In the genomic region with DNA sequence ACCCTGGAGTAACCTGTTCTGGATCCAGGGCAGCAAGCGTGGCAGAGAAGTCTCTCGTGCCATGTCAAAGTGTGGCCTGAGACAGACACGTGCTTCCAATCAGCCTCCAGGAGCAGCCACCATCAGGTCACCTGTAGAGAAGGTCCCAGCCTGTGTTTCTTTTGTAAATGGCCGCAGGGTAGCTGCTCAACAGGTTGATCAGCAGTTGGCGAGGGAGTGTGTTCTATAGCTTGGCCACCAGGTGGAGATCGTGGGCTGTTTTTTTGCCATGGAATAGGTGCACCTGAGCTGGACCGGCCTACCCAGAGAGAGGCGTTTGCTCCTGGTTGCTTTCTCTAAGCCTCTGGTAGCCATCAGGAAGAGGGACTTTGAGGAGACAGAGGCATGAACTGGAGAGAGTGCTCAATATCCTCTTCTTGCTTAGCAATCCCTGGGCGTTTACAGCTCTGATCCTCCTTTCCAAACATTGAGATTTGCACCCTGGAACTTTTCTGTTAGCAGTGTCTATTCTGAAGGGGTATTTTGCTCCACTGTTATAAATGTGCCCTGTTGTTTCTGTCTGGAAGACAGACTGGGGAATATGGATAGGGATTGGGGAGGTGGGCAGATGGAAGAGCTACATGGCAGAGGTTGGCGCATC, we compare ENCODE assay signal across 8 cellular contexts. TPM values are rescaled to one million over a fixed set of nuclear protein-coding genes. Genes with fewer than 3 reads are reported as not detected.
DNase-seq lines count a peak whose midpoint lies in the region; ATAC-seq and TF ChIP-seq lines count a peak whose summit lies in the region.

No MANE protein-coding gene starts in this region.

- H3K9me3 ChIP-seq in HAP-1 = no peaks in the 10 kb centered on the region
- no peaks in the 10 kb centered on the region for H3K9me3 ChIP-seq in MM.1S (replicated peaks; ENCODE audit: insufficient read depth, low read length)
- H3K9me3 ChIP-seq in SJCRH30 (replicated peaks) = no peaks in the 10 kb centered on the region
- H3K9me3 ChIP-seq in heart right ventricle = no peaks in the 10 kb centered on the region
- H3K9me3 ChIP-seq in sigmoid colon = no peaks in the 10 kb centered on the region

- H3K36me3 ChIP-seq in HAP-1 (replicated peaks) = no peaks in the 10 kb centered on the region
- H3K36me3 ChIP-seq in MM.1S (replicated peaks; ENCODE audit: insufficient read depth, low read length) = no peaks in the 10 kb centered on the region
- no peaks in the 10 kb centered on the region for H3K36me3 ChIP-seq in SJCRH30
- H3K36me3 ChIP-seq in heart right ventricle = no peaks in the 10 kb centered on the region
- no peaks in the 10 kb centered on the region for H3K36me3 ChIP-seq in sigmoid colon

- H3K27me3 Mint-ChIP-seq in activated naive CD4-positive, alpha-beta T cell treated with anti-CD3 and anti-CD28 coated beads for 36 hours (ENCODE audit: low read depth) = peaks cover 23% of the 10 kb centered on the region

- H3K27ac ChIP-seq in MM.1S (ENCODE audit: low read length) (no peak overlapping the region), SJCRH30 (no peak overlapping the region), heart right ventricle (no peak overlapping the region), sigmoid colon (no peak overlapping the region)

- intact Hi-C loops in activated naive CD4-positive, alpha-beta T cell treated with anti-CD3 and anti-CD28 coated beads for 36 hours (cut with micrococcal nuclease) = loop anchor here (1.0 to 5.0 kb wide), 6 partner anchors 125 to 595 kb away; no protein-coding TSS in a partner anchor
- intact Hi-C loops in heart right ventricle (cut with DNase I) (loop anchor here in 9 of 10 donors (1.0 to 10.0 kb wide), 10 partner anchors 131 to 596 kb away; no protein-coding TSS in a partner anchor), sigmoid colon (cut with DNase I) (loop anchor here (5.0 kb wide), 1 partner anchor 596 kb away; no protein-coding TSS in a partner anchor)

- H3K4me2 ChIP-seq in MM.1S (ENCODE audit: low read depth, low read length) = no peak overlapping the region

- in situ Hi-C loops in HAP-1 (cut with MboI; ENCODE audit: low sequenced_read_pairs) = loop anchor here (5.0 kb wide), 1 partner anchor 431 kb away; no protein-coding TSS in a partner anchor

- ATAC-seq in heart right ventricle = peak; percentile 79 to 89 (median 84)

- no peak overlapping the region for H3K27ac Mint-ChIP-seq in activated naive CD4-positive, alpha-beta T cell treated with anti-CD3 and anti-CD28 coated beads for 36 hours

- no peaks in the 10 kb centered on the region for H3F3A ChIP-seq in MM.1S (ENCODE audit: insufficient read depth, low read length)

- H3K4me1 Mint-ChIP-seq in activated naive CD4-positive, alpha-beta T cell treated with anti-CD3 and anti-CD28 coated beads for 36 hours (ENCODE audit: low read depth) = peaks cover 7% of the 10 kb centered on the region

- TF ChIP-seq CTCF in GM12864 (IDR thresholded peaks at IDR 0.05; ENCODE audit: low read depth, low read length, missing control alignments) (peak; percentile 94), MM.1S (IDR thresholded peaks at IDR 0.05; ENCODE audit: low read length) (peak; percentile 80), heart right ventricle (IDR thresholded peaks at IDR 0.05) (peak; percentile 48 to 87 (median 75)), sigmoid colon (IDR thresholded peaks at IDR 0.05) (peak; percentile 6 to 72 (median 67))

- peak; percentile 10 for DNase-seq in GM12864 (ENCODE audit: low read depth)
- peak; percentile 24 to 79 for DNase-seq in HAP-1 (ENCODE audit: low spot score in 2 of 2)
- peak; percentile 79 for DNase-seq in MM.1S
- peak; percentile 28 to 66 for DNase-seq in SJCRH30
- DNase-seq in activated naive CD4-positive, alpha-beta T cell treated with anti-CD3 and anti-CD28 coated beads for 36 hours = peak; percentile 74
- DNase-seq in heart right ventricle = peak in 1 of 2 donors; percentile 27
- no peak for DNase-seq in sigmoid colon
- DNase-seq in hepatic stellate cell (ENCODE audit: low spot score) = no peak

- WGBS in heart right ventricle, 2 donors = 13 to 19% methylated on average over 10 of the region's 10 CpGs
- WGBS in sigmoid colon, 2 donors = 14 to 17% methylated on average over 10 of the region's 10 CpGs

- H3K4me3 ChIP-seq in GM12864 (ENCODE audit: low read depth, low read length) (no peak overlapping the region), HAP-1 (no peak overlapping the region), MM.1S (ENCODE audit: low read length) (no peak overlapping the region), SJCRH30 (no peak overlapping the region), heart right ventricle (no peak overlapping the region), sigmoid colon (no peak overlapping the region)

- H3K9ac ChIP-seq in MM.1S (ENCODE audit: low read length) = no peak overlapping the region

- H3K4me3 Mint-ChIP-seq in activated naive CD4-positive, alpha-beta T cell treated with anti-CD3 and anti-CD28 coated beads for 36 hours = no peak overlapping the region

- H4K20me1 ChIP-seq in MM.1S (ENCODE audit: insufficient read depth, low read length) = no peaks in the 10 kb centered on the region

- CTCF ChIA-PET in activated naive CD4-positive, alpha-beta T cell treated with anti-CD3 and anti-CD28 coated beads for 36 hours (lab: Charles Lee) = interaction anchor here (0.6 to 3.3 kb wide), 35 partner anchors 9 to 892 kb away, joined by 3 to 21 read pairs (median 3); no protein-coding TSS in a partner anchor

- no peak for TF ChIP-seq POLR2A in sigmoid colon (IDR thresholded peaks at IDR 0.05)

- H2AFZ ChIP-seq in MM.1S (ENCODE audit: low read length) = peak overlapping the region; percentile 43

- no peaks in the 10 kb centered on the region for H3K79me2 ChIP-seq in MM.1S (ENCODE audit: low read length)

- H3K9me3 Mint-ChIP-seq in activated naive CD4-positive, alpha-beta T cell treated with anti-CD3 and anti-CD28 coated beads for 36 hours = no peaks in the 10 kb centered on the region

- H3K4me1 ChIP-seq in HAP-1 (no peaks in the 10 kb centered on the region), MM.1S (ENCODE audit: low read length) (peaks cover 18% of the 10 kb centered on the region), SJCRH30 (no peaks in the 10 kb centered on the region), heart right ventricle (peaks cover 0 to 15% (median 0%) of the 10 kb centered on the region in 9 donors), sigmoid colon (peaks cover 0 to 6% (median 0%) of the 10 kb centered on the region in 4 donors)

- no peak for TF ChIP-seq EP300 in sigmoid colon (IDR thresholded peaks at IDR 0.05)

- H3K27me3 ChIP-seq in HAP-1 (ENCODE audit: low read depth) = 0 out of 2 replicates have a peak, but pooled peaks cover 7% of the 10 kb centered on the region
- H3K27me3 ChIP-seq in MM.1S (replicated peaks; ENCODE audit: insufficient read depth, low read length) = no peaks in the 10 kb centered on the region
- no peaks in the 10 kb centered on the region for H3K27me3 ChIP-seq in SJCRH30
- H3K27me3 ChIP-seq in heart right ventricle = peaks cover 0 to 63% (median 56%) of the 10 kb centered on the region in 7 donors
- peaks cover 0 to 49% (median 0%) of the 10 kb centered on the region in 3 donors for H3K27me3 ChIP-seq in sigmoid colon

- no peaks in the 10 kb centered on the region for H3K36me3 Mint-ChIP-seq in activated naive CD4-positive, alpha-beta T cell treated with anti-CD3 and anti-CD28 coated beads for 36 hours (ENCODE audit: low read depth)

- no peaks in the 10 kb centered on the region for H3K9me2 ChIP-seq in MM.1S (replicated peaks; ENCODE audit: insufficient read depth, low read length)

RNA-seq across cellular contexts. Expression of gene EN1, which starts 34.2 kb away (rescaled TPM):
- total RNA-seq in SJCRH30 (2014; rRNA removed; shearing (Covaris generic)) = not detected in 2 replicates
- not detected for total RNA-seq in activated naive CD4-positive, alpha-beta T cell treated with anti-CD3 and anti-CD28 coated beads for 36 hours
- total RNA-seq in heart right ventricle = under 1 TPM in 1 of 10 donors, not detected in 9; 0.15 TPM
- polyA plus RNA-seq in heart right ventricle = not detected
- not detected for total RNA-seq in sigmoid colon
- not detected for polyA plus RNA-seq in sigmoid colon

Comparison
In these comparisons a context has a peak if more than half of its experiments do, and no peak if none do; other contexts are left out.
1. DNase-seq: peak in GM12864 (single experiment), HAP-1 (2 of 2), MM.1S (single experiment), SJCRH30 (2 of 2) and activated naive CD4-positive, alpha-beta T cell treated with anti-CD3 and anti-CD28 coated beads for 36 hours (single experiment); none in sigmoid colon (single experiment) and hepatic stellate cell (single experiment).
2. Peak in every context shown above with its lines, with median percentiles within 50 percentile points of each other: CTCF ChIP-seq.